Comparison of ENCODE assay signal across 16 cellular contexts in the genomic region with DNA sequence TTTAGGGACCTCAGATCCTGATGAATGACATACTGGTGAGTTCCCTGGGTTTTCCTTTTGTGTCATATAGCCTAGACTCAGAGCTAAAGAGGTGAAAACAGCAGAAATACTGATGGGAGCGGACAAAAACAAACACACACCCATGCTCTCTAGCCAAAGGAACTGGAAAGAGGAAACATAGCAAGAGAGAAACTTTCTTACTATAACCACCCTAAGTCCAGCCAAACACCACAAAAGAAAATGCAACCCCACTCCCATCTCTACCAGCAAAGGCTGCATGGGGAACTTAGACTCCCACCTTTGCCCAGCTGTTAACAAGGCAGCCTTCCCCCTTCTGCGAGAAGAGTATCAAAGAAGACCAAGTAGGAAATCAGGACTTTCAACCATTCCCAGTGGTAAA.
"Had no signal": no experiment of that assay in that cellular context is flagged by ENCODE, and none has a peak within 500 bp of the region (broad histone marks: within the 10 kb centered on the region; RNA-seq: fewer than 3 reads in every experiment).

No MANE protein-coding gene starts in this region.

- H3K4me1 ChIP-seq: colonic mucosa, gastroesophageal sphincter, testis had no signal

- H3K27ac ChIP-seq: colonic mucosa, epithelial cell of prostate, gastroesophageal sphincter, hepatocyte, testis had no signal

- H3K9me3 ChIP-seq: colonic mucosa, gastroesophageal sphincter, testis had no signal

- DNase-seq: activated CD4-positive, alpha-beta T cell treated with anti-CD3 and anti-CD28 coated beads, Interleukin-2, amount 50 U/mL, for 1 hour; activated effector memory CD4-positive, alpha-beta T cell treated with Interleukin-2 at 50 U/mL for 16 hours; activated T-cell treated with anti-CD3 and anti-CD28 coated beads, Interleukin-2, amount 50 U/mL, for 24 hours; caudate nucleus; colonic mucosa; effector memory CD4-positive, alpha-beta T cell; kidney glomerular epithelial cell; nephron progenitor cell; stimulated activated CD4-positive, alpha-beta T cell treated with anti-CD3 and anti-CD28 coated beads, Interleukin-12 subunit alpha, Interleukin-12 subunit beta, amount 100 ng/mL, for 4 hours; stimulated activated CD4-positive, alpha-beta T cell treated with anti-CD3 and anti-CD28 coated beads, Interleukin-2, amount 100 ng/mL, for 48 hours; stimulated activated naive CD8-positive, alpha-beta T cell treated with anti-CD3 and anti-CD28 coated beads, Interleukin-15, amount 100 ng/mL, for 72 hours; testis had no signal

- H3K36me3 ChIP-seq: colonic mucosa had no signal

- H3K27me3 ChIP-seq: colonic mucosa, gastroesophageal sphincter, hepatocyte, testis had no signal

- ATAC-seq: gastroesophageal sphincter; stimulated activated naive CD8-positive, alpha-beta T cell treated with anti-CD3 and anti-CD28 coated beads, Interleukin-15, amount 100 ng/mL, for 72 hours had no signal

- H3K4me3 ChIP-seq: colonic mucosa, gastroesophageal sphincter, hepatocyte, lung, testis had no signal
